In genomic region chr19:1154731-1155351, GRCh38 we compare ENCODE assay signal across 8 cellular contexts. TPM values are rescaled to one million over a fixed set of nuclear protein-coding genes. Genes with fewer than 3 reads are reported as not detected.
A peak's percentile ranks its signal among the peaks of the same experiment; 100 is the strongest.
DNase-seq lines count a peak whose midpoint lies in the region; ATAC-seq and TF ChIP-seq lines count a peak whose summit lies in the region.

No MANE protein-coding gene starts in this region.

- CTCF ChIA-PET in mammary epithelial cell (lab: Charles Lee; ENCODE audit: low non-redundant PET): interaction anchor here (0.6 kb wide), 1 partner anchor 13 kb away, joined by 3 read pairs; no protein-coding TSS in a partner anchor

- intact Hi-C loops in mammary epithelial cell (cut with micrococcal nuclease): loop anchor here (1.0 to 2.0 kb wide), 2 partner anchors 14 to 23 kb away; no protein-coding TSS in a partner anchor
- intact Hi-C loops in stomach (cut with DNase I; ENCODE audit: low total_unique reads): no loop called here

- no peaks in the 10 kb centered on the region for H3K36me3 ChIP-seq in mammary epithelial cell (ENCODE audit: insufficient read depth, low read length)
- peaks cover 23 to 73% (median 59%) of the 10 kb centered on the region in 4 donors for H3K36me3 ChIP-seq in stomach

- H3K9ac ChIP-seq in mammary epithelial cell (ENCODE audit: insufficient read depth, low read length): peak overlapping the region; percentile 73

- H4K20me1 ChIP-seq in mammary epithelial cell (ENCODE audit: insufficient read depth, low read length): peaks cover 10% of the 10 kb centered on the region

- H3K4me2 ChIP-seq in mammary epithelial cell (ENCODE audit: insufficient read depth, low read depth, low read length): peak overlapping the region; percentile 97

- no peak for TF ChIP-seq CTCF in mammary epithelial cell (conservative IDR thresholded peaks at IDR 0.05 in 1 of 2, IDR thresholded peaks at IDR 0.05 in 1 of 2; ENCODE audit: extremely low read depth in 1 of 2, insufficient read depth in 1 of 2, low read depth in 1 of 2, low read length in 2 of 2)
- TF ChIP-seq CTCF in stomach (IDR thresholded peaks at IDR 0.05): no peak

- no peak for ATAC-seq in GM19035 (IDR thresholded peaks at IDR 0.05; ENCODE audit: unreplicated experiment)
- no peak for ATAC-seq in HG03139 (IDR thresholded peaks at IDR 0.05; ENCODE audit: unreplicated experiment)

- H3K4me1 ChIP-seq in mammary epithelial cell (ENCODE audit: insufficient read depth, low read length): peaks cover 35% of the 10 kb centered on the region
- peaks cover 26 to 87% (median 37%) of the 10 kb centered on the region in 4 donors for H3K4me1 ChIP-seq in stomach

- no peaks in the 10 kb centered on the region for H3K27me3 ChIP-seq in mammary epithelial cell (ENCODE audit: insufficient read depth, low read length)
- no peaks in the 10 kb centered on the region for H3K27me3 ChIP-seq in stomach

- H3K9me3 ChIP-seq in mammary epithelial cell (replicated peaks; ENCODE audit: insufficient read depth, low read length): no peaks in the 10 kb centered on the region
- no peaks in the 10 kb centered on the region for H3K9me3 ChIP-seq in stomach

- BruUV-seq in mammary epithelial cell (replicated peaks; lab: Mats Ljungman, UMichigan): no TSS peak

- WGBS in mammary epithelial cell (ENCODE audit: low coverage, missing lambda C conversion rate): 2% methylated on average over 15 of the region's 32 CpGs
- 25 to 63% (median 27%) methylated on average over 3 to 32 of the region's 32 CpGs for WGBS in stomach, 5 donors

- peaks cover 97% of the 10 kb centered on the region for H3K79me2 ChIP-seq in mammary epithelial cell (ENCODE audit: insufficient read depth, low read length)

- no peak overlapping the region for H2AFZ ChIP-seq in mammary epithelial cell (ENCODE audit: low read depth, low read length)

- dilution Hi-C loops in mammary epithelial cell (cut with HindIII; ENCODE audit: low sequenced_read_pairs): loop anchor here (5.0 to 10.0 kb wide), 4 partner anchors 33 to 260 kb away; partner anchors contain the start of gene CIRBP

- H3K4me3 ChIP-seq in mammary epithelial cell (replicated peaks in 1 of 3; ENCODE audit: insufficient read depth in 1 of 3, low read depth in 2 of 3, low read length in 3 of 3): peak overlapping the region; percentile 32 to 46 (median 45)
- H3K4me3 ChIP-seq in stomach: peak overlapping the region in 3 of 4 donors; percentile 28 to 35 (median 31)

- TF ChIP-seq EP300 in stomach (IDR thresholded peaks at IDR 0.05): peak; percentile 91

- peak overlapping the region; percentile 77 for H3K27ac ChIP-seq in mammary epithelial cell (ENCODE audit: insufficient read depth, low read depth, low read length)
- peak overlapping the region; percentile 74 to 93 (median 89) for H3K27ac ChIP-seq in stomach

- DNase-seq in HuH-7.5 (ENCODE audit: low spot score): peak; percentile 99
- DNase-seq in mammary epithelial cell: peak; percentile 85
- peak; percentile 62 for DNase-seq in kidney glomerular epithelial cell (lab: John Stamatoyannopoulos, UW)
- DNase-seq in stomach: peak; percentile 87
- no peak for DNase-seq in COR-L47 (lab: John Stamatoyannopoulos, UW)
- no peak for DNase-seq in DMS153 (lab: John Stamatoyannopoulos, UW)

- no peak for TF ChIP-seq POLR2A in stomach (IDR thresholded peaks at IDR 0.05)

- in situ Hi-C loops in mammary epithelial cell (cut with MboI; ENCODE audit: low sequenced_read_pairs in 2 of 2): no loop called here

RNA-seq across cellular contexts. Expression of gene SBNO2, which starts 19.2 kb away (rescaled TPM):
- 100 to 1,000 TPM in 1 of 2 donors, 10 to 100 TPM in 1; 37.0 to 108 TPM for total RNA-seq in mammary epithelial cell
- polyA plus RNA-seq in mammary epithelial cell: 22.5 TPM
- 34.4 TPM for polyA minus RNA-seq in mammary epithelial cell
- total RNA-seq in stomach: 10 to 100 TPM; 19.3 to 74.7 (median 63.5) TPM
- polyA plus RNA-seq in stomach: 10 to 100 TPM; 16.3 to 36.1 (median 23.6) TPM

RNA-seq across cellular contexts. Expression of gene STK11, which starts 50.7 kb away (rescaled TPM):
- 10 to 100 TPM; 57.7 to 67.5 TPM for total RNA-seq in mammary epithelial cell
- 32.7 TPM for polyA plus RNA-seq in mammary epithelial cell
- polyA minus RNA-seq in mammary epithelial cell: 48.3 TPM
- total RNA-seq in stomach: 100 to 1,000 TPM in 1 of 5 donors, 10 to 100 TPM in 4; 55.1 to 368 (median 82.3) TPM
- polyA plus RNA-seq in stomach: 10 to 100 TPM; 43.1 to 65.3 (median 48.8) TPM

RNA-seq across cellular contexts. Expression of gene GPX4, which starts 51.0 kb away (rescaled TPM):
- total RNA-seq in mammary epithelial cell (100 to 1,000 TPM; 154 to 216 TPM), stomach (100 to 1,000 TPM in 4 of 5 donors, 10 to 100 TPM in 1; 90.0 to 710 (median 158) TPM)
- polyA plus RNA-seq in mammary epithelial cell (357 TPM), stomach (100 to 1,000 TPM; 433 to 532 (median 509) TPM)
- polyA minus RNA-seq in mammary epithelial cell: 97.5 TPM

RNA-seq across cellular contexts. Expression of gene POLR2E, which starts 59.7 kb away (rescaled TPM):
- 100 to 1,000 TPM in 1 of 2 donors, 10 to 100 TPM in 1; 63.7 to 233 TPM for total RNA-seq in mammary epithelial cell
- polyA plus RNA-seq in mammary epithelial cell: 258 TPM
- polyA minus RNA-seq in mammary epithelial cell: 118 TPM
- total RNA-seq in stomach: 100 to 1,000 TPM in 1 of 5 donors, 10 to 100 TPM in 4; 24.5 to 361 (median 40.6) TPM
- polyA plus RNA-seq in stomach: 100 to 1,000 TPM; 109 to 128 (median 123) TPM

Comparison
In these comparisons a context has a peak if more than half of its experiments do, and no peak if none do; other contexts are left out.
1. DNase-seq: peak in HuH-7.5 (single experiment), mammary epithelial cell (single experiment), kidney glomerular epithelial cell (single experiment) and stomach (single experiment); none in COR-L47 (single experiment) and DMS153 (single experiment).